8 cellular contexts compared by ENCODE assay signal in the genomic region with DNA sequence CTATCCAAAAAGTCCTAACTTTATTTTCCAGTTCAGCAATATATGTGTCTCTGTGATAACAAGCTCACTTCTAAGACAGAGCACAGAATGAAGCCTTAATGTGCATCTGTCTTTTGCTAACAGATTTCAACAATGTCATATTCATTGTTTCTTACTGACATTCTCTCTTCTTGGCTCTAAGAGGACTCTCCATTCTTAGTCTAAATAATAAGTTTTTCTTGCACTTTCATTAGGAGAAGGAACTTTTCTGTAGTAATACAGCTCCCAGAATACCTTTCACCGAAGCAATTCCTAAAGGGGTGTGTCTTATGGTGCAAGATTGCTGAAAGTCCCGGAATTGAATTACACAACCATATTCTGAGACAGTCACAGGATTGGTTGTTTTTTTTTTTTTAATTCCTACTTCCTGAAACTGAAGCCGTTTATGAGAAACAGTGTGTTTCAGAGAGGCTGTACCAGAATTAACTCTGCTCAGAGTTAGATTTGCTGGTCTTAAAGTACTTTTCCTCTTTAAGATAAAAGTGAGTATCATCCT. TPM values are rescaled to one million over a fixed set of nuclear protein-coding genes. Genes with fewer than 3 reads are reported as not detected.
DNase-seq lines count a peak whose midpoint lies in the region; ATAC-seq and TF ChIP-seq lines count a peak whose summit lies in the region.

TSS of gene ALPK1 (plus strand) at position 421 of the 535 bp plus-strand sequence.

- H3K9me3 Mint-ChIP-seq in CD8-positive, alpha-beta T cell: no peaks in the 10 kb centered on the region
- no peaks in the 10 kb centered on the region for H3K9me3 Mint-ChIP-seq in effector memory CD8-positive, alpha-beta T cell
- no peaks in the 10 kb centered on the region for H3K9me3 Mint-ChIP-seq in naive B cell

- no peaks in the 10 kb centered on the region for H3K27me3 ChIP-seq in CD8-positive, alpha-beta T cell (ENCODE audit: insufficient read depth, low read length)
- H3K27me3 ChIP-seq in SJSA1 (replicated peaks): no peaks in the 10 kb centered on the region

- no peaks in the 10 kb centered on the region for H3K27me3 Mint-ChIP-seq in CD8-positive, alpha-beta T cell (ENCODE audit: low read depth)
- no peaks in the 10 kb centered on the region for H3K27me3 Mint-ChIP-seq in effector memory CD8-positive, alpha-beta T cell
- no peaks in the 10 kb centered on the region for H3K27me3 Mint-ChIP-seq in naive B cell

- TF ChIP-seq CTCF in CD8-positive, alpha-beta T cell (IDR thresholded peaks at IDR 0.05): no peak

- no peaks in the 10 kb centered on the region for H3K9me3 ChIP-seq in CD8-positive, alpha-beta T cell (ENCODE audit: low read length)
- H3K9me3 ChIP-seq in SJSA1 (replicated peaks): no peaks in the 10 kb centered on the region

- no peaks in the 10 kb centered on the region for H3K36me3 ChIP-seq in CD8-positive, alpha-beta T cell (ENCODE audit: insufficient read depth, low read length)
- no peaks in the 10 kb centered on the region for H3K36me3 ChIP-seq in SJSA1

- H3K27ac Mint-ChIP-seq in CD8-positive, alpha-beta T cell: peak within 1 kb of the TSS; percentile 87
- no peak within 1 kb of the TSS for H3K27ac Mint-ChIP-seq in effector memory CD8-positive, alpha-beta T cell
- H3K27ac Mint-ChIP-seq in naive B cell: peak within 1 kb of the TSS; percentile 53 to 92 (median 86)

- peak; percentile 90 for ATAC-seq in CD8-positive, alpha-beta T cell
- peak; percentile 77 for ATAC-seq in GM19397 (IDR thresholded peaks at IDR 0.05; ENCODE audit: unreplicated experiment)
- ATAC-seq in HG03442 (IDR thresholded peaks at IDR 0.05; ENCODE audit: unreplicated experiment): peak; percentile 91
- peak; percentile 77 for ATAC-seq in effector memory CD8-positive, alpha-beta T cell (replicated peaks)
- peak; percentile 96 to 98 for ATAC-seq in naive B cell (ENCODE audit: low read depth in 2 of 2)

- CTCF ChIA-PET in CD8-positive, alpha-beta T cell (lab: Charles Lee): interaction anchor here (1.0 to 1.9 kb wide), 2 partner anchors 11 to 198 kb away, joined by 3 to 5 read pairs; partner anchors contain the start of gene TIFA

- H3K27ac ChIP-seq in CD8-positive, alpha-beta T cell (ENCODE audit: low read depth, low read length): peak within 1 kb of the TSS; percentile 16
- peak within 1 kb of the TSS; percentile 52 for H3K27ac ChIP-seq in SJSA1

- peaks cover 24% of the 10 kb centered on the region for H3K4me1 Mint-ChIP-seq in CD8-positive, alpha-beta T cell (ENCODE audit: low read depth)
- H3K4me1 Mint-ChIP-seq in effector memory CD8-positive, alpha-beta T cell (ENCODE audit: low read depth in 2 of 2): peaks cover 1 to 4% of the 10 kb centered on the region in 2 donors
- peaks cover 7 to 24% (median 17%) of the 10 kb centered on the region in 3 donors for H3K4me1 Mint-ChIP-seq in naive B cell

- intact Hi-C loops in CD8-positive, alpha-beta T cell (cut with DNase I, micrococcal nuclease): loop anchor here in 1 of 2 experiments (1.0 kb wide), 1 partner anchor 9 kb away; no protein-coding TSS in a partner anchor

- no peaks in the 10 kb centered on the region for H3K36me3 Mint-ChIP-seq in CD8-positive, alpha-beta T cell
- H3K36me3 Mint-ChIP-seq in effector memory CD8-positive, alpha-beta T cell (ENCODE audit: insufficient read depth): peaks cover 2% of the 10 kb centered on the region
- no peaks in the 10 kb centered on the region for H3K36me3 Mint-ChIP-seq in naive B cell

- peak within 1 kb of the TSS; percentile 85 for H3K4me3 Mint-ChIP-seq in CD8-positive, alpha-beta T cell
- peak within 1 kb of the TSS; percentile 42 to 51 for H3K4me3 Mint-ChIP-seq in effector memory CD8-positive, alpha-beta T cell
- peak within 1 kb of the TSS; percentile 77 to 93 (median 87) for H3K4me3 Mint-ChIP-seq in naive B cell

- peak within 1 kb of the TSS; percentile 9 for H3K4me3 ChIP-seq in CD8-positive, alpha-beta T cell (ENCODE audit: low read depth, low read length)
- H3K4me3 ChIP-seq in SJSA1: peak within 1 kb of the TSS; percentile 33

- DNase-seq in CD8-positive, alpha-beta T cell: no peak
- peak in 1 of 2 experiments; percentile 70 for DNase-seq in SJSA1 (ENCODE audit: low read depth in 1 of 2, low spot score in 2 of 2)
- DNase-seq in effector memory CD8-positive, alpha-beta T cell: no peak
- DNase-seq in naive B cell: peak; percentile 53
- no peak for DNase-seq in NCI-H82 treated with DMSO at 0.1 percent for 48 hours (lab: John Stamatoyannopoulos, UW; ENCODE audit: unreplicated experiment)
- DNase-seq in NCI-H1436 (lab: John Stamatoyannopoulos, UW): no peak

- POLR2A ChIA-PET in CD8-positive, alpha-beta T cell (lab: Charles Lee): interaction anchor here (1.0 to 4.0 kb wide), 3 partner anchors 11 to 218 kb away, joined by 3 to 25 read pairs (median 4); partner anchors contain the start of gene TIFA

- peaks cover 24% of the 10 kb centered on the region for H3K4me1 ChIP-seq in CD8-positive, alpha-beta T cell (ENCODE audit: insufficient read depth, low read length)
- 0 out of 2 replicates have a peak, but pooled peaks cover 3% of the 10 kb centered on the region for H3K4me1 ChIP-seq in SJSA1 (replicated peaks)

RNA-seq across cellular contexts. Expression of gene ALPK1, which starts in this region (rescaled TPM):
- total RNA-seq in CD8-positive, alpha-beta T cell: 1 to 10 TPM; 6.5 to 7.0 TPM
- total RNA-seq in SJSA1 (2014; rRNA removed; shearing (Covaris generic)): 7.0 and 9.6 TPM in 2 replicates
- polyA plus RNA-seq in naive B cell (ENCODE audit: low read depth in 6 of 6): 1 to 10 TPM in 5 of 6 donors, not detected in 1; 3.9 to 7.3 (median 5.3) TPM

Comparison
In these comparisons a context has a peak if more than half of its experiments do, and no peak if none do; other contexts are left out.
1. H3K27ac Mint-ChIP-seq: peak in CD8-positive, alpha-beta T cell (single experiment) and naive B cell (6 of 6); none in effector memory CD8-positive, alpha-beta T cell (0 of 2).
2. Peak in every context shown above with its lines, with median percentiles within 50 percentile points of each other: ATAC-seq and H3K4me3 Mint-ChIP-seq.